In the genomic region with DNA sequence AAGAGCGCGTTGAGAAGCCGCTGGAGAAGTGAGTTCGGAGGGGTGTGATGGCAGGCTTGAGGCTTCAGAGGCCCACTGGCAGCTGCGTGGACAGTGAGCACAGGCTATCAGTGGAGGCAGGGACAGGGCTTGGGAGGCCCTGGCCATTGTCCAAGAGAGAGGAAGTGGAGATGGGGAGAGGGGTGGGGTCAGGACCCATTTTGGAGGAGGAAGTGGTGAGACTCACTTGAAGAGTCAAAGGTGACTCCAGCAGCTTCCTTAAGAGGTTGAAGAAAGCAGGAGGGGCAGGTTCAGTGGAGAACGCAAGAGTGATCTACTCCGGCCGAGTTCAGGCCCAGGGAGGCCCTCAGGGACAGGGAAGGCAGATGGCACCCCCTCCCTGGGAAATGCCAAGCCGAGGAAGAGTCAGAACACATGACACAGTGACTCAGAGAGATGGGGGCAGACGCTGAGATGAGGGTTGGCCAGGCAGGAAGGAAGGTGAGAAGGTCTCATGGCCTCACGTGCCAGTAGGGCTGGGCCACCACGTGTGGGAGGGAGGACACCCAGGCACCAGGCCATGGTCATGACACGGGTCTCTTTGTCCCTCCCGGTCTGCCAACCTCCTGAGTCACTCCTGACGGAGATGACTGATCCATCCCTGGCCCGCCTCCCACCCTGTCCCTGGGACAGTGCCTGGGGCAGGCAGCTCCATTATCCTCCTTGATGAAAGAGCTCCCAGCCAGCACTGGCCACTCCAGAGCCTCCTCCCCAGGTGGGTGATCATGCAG, we compare ENCODE assay signal across 1 cellular context.
TF ChIP-seq lines count a peak whose summit lies in the region.

No MANE protein-coding gene starts in this region.

TF ChIP-seq in HepG2, 621 proteins besides CTCF, POLR2A, EP300 and RAD21 (continues in another document):
- TF ChIP-seq GATAD1 (CRISPR knock-in tag; IDR thresholded peaks at IDR 0.05) (peak; percentile 27; the same call in 1 of the 2 replicates), SOX5 (CRISPR knock-in tag; IDR thresholded peaks at IDR 0.05; ENCODE audit: borderline replicate concordance) (peak; percentile 60; the same call in 1 of the 2 replicates), FOXA3 (CRISPR knock-in tag; IDR thresholded peaks at IDR 0.05) (peak; percentile 39; the same call in 1 of the 2 replicates), DMAP1 (CRISPR knock-in tag; IDR thresholded peaks at IDR 0.05) (peak; percentile 24; the same call in 1 of the 2 replicates), BHLHE40 (IDR thresholded peaks at IDR 0.05; ENCODE audit: low read length) (peak; percentile 98), MLLT10 (CRISPR knock-in tag; IDR thresholded peaks at IDR 0.05) (no peak), ZNF329 (CRISPR knock-in tag; IDR thresholded peaks at IDR 0.05; ENCODE audit: low read depth) (no peak), HMG20A (CRISPR knock-in tag; IDR thresholded peaks at IDR 0.05; ENCODE audit: borderline replicate concordance) (peak; percentile 49; the same call in 1 of the 2 replicates), ETV5 (CRISPR knock-in tag; IDR thresholded peaks at IDR 0.05; ENCODE audit: borderline replicate concordance) (peak; percentile 65; the same call in 1 of the 2 replicates), ZFY (CRISPR knock-in tag; IDR thresholded peaks at IDR 0.05) (peak; percentile 28; the same call in 1 of the 2 replicates), GABPB1 (CRISPR knock-in tag; IDR thresholded peaks at IDR 0.05) (peak; percentile 40; the same call in 1 of the 2 replicates), SRF (IDR thresholded peaks at IDR 0.05; ENCODE audit: low read depth, low read length) (no peak), NR2F1 (CRISPR knock-in tag; IDR thresholded peaks at IDR 0.05) (peak; percentile 41 to 71; a peak in 2 of 4 replicates), MYC (CRISPR knock-in tag; IDR thresholded peaks at IDR 0.05; ENCODE audit: borderline replicate concordance) (peak; percentile 63; the same call in 1 of the 2 replicates), ZNF33B (CRISPR knock-in tag; IDR thresholded peaks at IDR 0.05) (no peak), DNMT3B (CRISPR knock-in tag; conservative IDR thresholded peaks at IDR 0.05) (no peak), MED1 (CRISPR knock-in tag; IDR thresholded peaks at IDR 0.05) (peak; percentile 38; the same call in 1 of the 2 replicates), ZNF598 (CRISPR knock-in tag; IDR thresholded peaks at IDR 0.05; ENCODE audit: borderline replicate concordance) (no peak), ZNF143 (CRISPR knock-in tag; IDR thresholded peaks at IDR 0.05) (no peak), TBX3 (IDR thresholded peaks at IDR 0.05; ENCODE audit: borderline replicate concordance) (peak; percentile 67; the same call in 1 of the 2 replicates), BCL6 (CRISPR knock-in tag; IDR thresholded peaks at IDR 0.05) (0 out of 2 replicates have a peak, but pooled peaks have one; percentile 12), PHF5A (CRISPR knock-in tag; IDR thresholded peaks at IDR 0.05; ENCODE audit: low read depth, unreplicated experiment) (no peak), RNF2 (conservative IDR thresholded peaks at IDR 0.05; ENCODE audit: low read depth) (0 out of 2 replicates have a peak, but pooled peaks have one; percentile 57), ZNF737 (CRISPR knock-in tag; IDR thresholded peaks at IDR 0.05; ENCODE audit: borderline replicate concordance) (no peak), RARA (CRISPR knock-in tag; IDR thresholded peaks at IDR 0.05) (peak; percentile 79), ZMYM4 (CRISPR knock-in tag; IDR thresholded peaks at IDR 0.05) (no peak), SP5 (CRISPR knock-in tag; IDR thresholded peaks at IDR 0.05; ENCODE audit: borderline replicate concordance, low read depth) (peak; percentile 75; the same call in 1 of the 2 replicates)
- TF ChIP-seq, protein P1, sequence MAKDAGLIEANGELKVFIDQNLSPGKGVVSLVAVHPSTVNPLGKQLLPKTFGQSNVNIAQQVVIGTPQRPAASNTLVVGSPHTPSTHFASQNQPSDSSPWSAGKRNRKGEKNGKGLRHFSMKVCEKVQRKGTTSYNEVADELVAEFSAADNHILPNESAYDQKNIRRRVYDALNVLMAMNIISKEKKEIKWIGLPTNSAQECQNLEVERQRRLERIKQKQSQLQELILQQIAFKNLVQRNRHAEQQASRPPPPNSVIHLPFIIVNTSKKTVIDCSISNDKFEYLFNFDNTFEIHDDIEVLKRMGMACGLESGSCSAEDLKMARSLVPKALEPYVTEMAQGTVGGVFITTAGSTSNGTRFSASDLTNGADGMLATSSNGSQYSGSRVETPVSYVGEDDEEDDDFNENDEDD (CRISPR knock-in tag; IDR thresholded peaks at IDR 0.05; ENCODE audit: borderline replicate concordance) = peak; percentile 54; the same call in 1 of the 2 replicates
- TF ChIP-seq, protein P2, sequence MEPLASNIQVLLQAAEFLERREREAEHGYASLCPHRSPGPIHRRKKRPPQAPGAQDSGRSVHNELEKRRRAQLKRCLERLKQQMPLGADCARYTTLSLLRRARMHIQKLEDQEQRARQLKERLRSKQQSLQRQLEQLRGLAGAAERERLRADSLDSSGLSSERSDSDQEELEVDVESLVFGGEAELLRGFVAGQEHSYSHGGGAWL (CRISPR knock-in tag; IDR thresholded peaks at IDR 0.05) = peak; percentile 37; the same call in 1 of the 2 replicates
- TF ChIP-seq, protein P3, sequence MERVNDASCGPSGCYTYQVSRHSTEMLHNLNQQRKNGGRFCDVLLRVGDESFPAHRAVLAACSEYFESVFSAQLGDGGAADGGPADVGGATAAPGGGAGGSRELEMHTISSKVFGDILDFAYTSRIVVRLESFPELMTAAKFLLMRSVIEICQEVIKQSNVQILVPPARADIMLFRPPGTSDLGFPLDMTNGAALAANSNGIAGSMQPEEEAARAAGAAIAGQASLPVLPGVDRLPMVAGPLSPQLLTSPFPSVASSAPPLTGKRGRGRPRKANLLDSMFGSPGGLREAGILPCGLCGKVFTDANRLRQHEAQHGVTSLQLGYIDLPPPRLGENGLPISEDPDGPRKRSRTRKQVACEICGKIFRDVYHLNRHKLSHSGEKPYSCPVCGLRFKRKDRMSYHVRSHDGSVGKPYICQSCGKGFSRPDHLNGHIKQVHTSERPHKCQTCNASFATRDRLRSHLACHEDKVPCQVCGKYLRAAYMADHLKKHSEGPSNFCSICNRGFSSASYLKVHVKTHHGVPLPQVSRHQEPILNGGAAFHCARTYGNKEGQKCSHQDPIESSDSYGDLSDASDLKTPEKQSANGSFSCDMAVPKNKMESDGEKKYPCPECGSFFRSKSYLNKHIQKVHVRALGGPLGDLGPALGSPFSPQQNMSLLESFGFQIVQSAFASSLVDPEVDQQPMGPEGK (CRISPR knock-in tag; IDR thresholded peaks at IDR 0.05) = peak; percentile 73; the same call in 1 of the 2 replicates
- TF ChIP-seq, protein P4, sequence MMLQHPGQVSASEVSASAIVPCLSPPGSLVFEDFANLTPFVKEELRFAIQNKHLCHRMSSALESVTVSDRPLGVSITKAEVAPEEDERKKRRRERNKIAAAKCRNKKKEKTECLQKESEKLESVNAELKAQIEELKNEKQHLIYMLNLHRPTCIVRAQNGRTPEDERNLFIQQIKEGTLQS (CRISPR knock-in tag; IDR thresholded peaks at IDR 0.05) = 0 out of 2 replicates have a peak, but pooled peaks have one; percentile 47
- TF ChIP-seq, protein P5, sequence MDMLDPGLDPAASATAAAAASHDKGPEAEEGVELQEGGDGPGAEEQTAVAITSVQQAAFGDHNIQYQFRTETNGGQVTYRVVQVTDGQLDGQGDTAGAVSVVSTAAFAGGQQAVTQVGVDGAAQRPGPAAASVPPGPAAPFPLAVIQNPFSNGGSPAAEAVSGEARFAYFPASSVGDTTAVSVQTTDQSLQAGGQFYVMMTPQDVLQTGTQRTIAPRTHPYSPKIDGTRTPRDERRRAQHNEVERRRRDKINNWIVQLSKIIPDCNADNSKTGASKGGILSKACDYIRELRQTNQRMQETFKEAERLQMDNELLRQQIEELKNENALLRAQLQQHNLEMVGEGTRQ (IDR thresholded peaks at IDR 0.05; ENCODE audit: low read depth, low read length) = peak; percentile 63; the same call in 1 of the 2 replicates
- TF ChIP-seq, protein P5 (CRISPR knock-in tag; IDR thresholded peaks at IDR 0.05; ENCODE audit: borderline replicate concordance) = no peak
- TF ChIP-seq, protein P6, sequence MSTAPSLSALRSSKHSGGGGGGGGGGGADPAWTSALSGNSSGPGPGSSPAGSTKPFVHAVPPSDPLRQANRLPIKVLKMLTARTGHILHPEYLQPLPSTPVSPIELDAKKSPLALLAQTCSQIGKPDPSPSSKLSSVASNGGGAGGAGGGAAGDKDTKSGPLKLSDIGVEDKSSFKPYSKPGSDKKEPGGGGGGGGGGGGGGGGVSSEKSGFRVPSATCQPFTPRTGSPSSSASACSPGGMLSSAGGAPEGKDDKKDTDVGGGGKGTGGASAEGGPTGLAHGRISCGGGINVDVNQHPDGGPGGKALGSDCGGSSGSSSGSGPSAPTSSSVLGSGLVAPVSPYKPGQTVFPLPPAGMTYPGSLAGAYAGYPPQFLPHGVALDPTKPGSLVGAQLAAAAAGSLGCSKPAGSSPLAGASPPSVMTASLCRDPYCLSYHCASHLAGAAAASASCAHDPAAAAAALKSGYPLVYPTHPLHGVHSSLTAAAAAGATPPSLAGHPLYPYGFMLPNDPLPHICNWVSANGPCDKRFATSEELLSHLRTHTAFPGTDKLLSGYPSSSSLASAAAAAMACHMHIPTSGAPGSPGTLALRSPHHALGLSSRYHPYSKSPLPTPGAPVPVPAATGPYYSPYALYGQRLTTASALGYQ (CRISPR knock-in tag; IDR thresholded peaks at IDR 0.05) = no peak
- TF ChIP-seq, protein P7, sequence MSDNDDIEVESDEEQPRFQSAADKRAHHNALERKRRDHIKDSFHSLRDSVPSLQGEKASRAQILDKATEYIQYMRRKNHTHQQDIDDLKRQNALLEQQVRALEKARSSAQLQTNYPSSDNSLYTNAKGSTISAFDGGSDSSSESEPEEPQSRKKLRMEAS (IDR thresholded peaks at IDR 0.05) = peak; percentile 83
- TF ChIP-seq, protein P8, sequence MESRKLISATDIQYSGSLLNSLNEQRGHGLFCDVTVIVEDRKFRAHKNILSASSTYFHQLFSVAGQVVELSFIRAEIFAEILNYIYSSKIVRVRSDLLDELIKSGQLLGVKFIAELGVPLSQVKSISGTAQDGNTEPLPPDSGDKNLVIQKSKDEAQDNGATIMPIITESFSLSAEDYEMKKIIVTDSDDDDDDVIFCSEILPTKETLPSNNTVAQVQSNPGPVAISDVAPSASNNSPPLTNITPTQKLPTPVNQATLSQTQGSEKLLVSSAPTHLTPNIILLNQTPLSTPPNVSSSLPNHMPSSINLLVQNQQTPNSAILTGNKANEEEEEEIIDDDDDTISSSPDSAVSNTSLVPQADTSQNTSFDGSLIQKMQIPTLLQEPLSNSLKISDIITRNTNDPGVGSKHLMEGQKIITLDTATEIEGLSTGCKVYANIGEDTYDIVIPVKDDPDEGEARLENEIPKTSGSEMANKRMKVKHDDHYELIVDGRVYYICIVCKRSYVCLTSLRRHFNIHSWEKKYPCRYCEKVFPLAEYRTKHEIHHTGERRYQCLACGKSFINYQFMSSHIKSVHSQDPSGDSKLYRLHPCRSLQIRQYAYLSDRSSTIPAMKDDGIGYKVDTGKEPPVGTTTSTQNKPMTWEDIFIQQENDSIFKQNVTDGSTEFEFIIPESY (CRISPR knock-in tag; IDR thresholded peaks at IDR 0.05) = 0 out of 2 replicates have a peak, but pooled peaks have one; percentile 29
- TF ChIP-seq, protein P9, sequence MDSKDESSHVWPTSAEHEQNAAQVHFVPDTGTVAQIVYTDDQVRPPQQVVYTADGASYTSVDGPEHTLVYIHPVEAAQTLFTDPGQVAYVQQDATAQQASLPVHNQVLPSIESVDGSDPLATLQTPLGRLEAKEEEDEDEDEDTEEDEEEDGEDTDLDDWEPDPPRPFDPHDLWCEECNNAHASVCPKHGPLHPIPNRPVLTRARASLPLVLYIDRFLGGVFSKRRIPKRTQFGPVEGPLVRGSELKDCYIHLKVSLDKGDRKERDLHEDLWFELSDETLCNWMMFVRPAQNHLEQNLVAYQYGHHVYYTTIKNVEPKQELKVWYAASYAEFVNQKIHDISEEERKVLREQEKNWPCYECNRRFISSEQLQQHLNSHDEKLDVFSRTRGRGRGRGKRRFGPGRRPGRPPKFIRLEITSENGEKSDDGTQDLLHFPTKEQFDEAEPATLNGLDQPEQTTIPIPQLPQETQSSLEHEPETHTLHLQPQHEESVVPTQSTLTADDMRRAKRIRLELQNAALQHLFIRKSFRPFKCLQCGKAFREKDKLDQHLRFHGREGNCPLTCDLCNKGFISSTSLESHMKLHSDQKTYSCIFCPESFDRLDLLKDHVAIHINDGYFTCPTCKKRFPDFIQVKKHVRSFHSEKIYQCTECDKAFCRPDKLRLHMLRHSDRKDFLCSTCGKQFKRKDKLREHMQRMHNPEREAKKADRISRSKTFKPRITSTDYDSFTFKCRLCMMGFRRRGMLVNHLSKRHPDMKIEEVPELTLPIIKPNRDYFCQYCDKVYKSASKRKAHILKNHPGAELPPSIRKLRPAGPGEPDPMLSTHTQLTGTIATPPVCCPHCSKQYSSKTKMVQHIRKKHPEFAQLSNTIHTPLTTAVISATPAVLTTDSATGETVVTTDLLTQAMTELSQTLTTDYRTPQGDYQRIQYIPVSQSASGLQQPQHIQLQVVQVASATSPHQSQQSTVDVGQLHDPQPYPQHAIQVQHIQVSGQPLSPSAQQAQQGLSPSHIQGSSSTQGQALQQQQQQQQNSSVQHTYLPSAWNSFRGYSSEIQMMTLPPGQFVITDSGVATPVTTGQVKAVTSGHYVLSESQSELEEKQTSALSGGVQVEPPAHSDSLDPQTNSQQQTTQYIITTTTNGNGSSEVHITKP (CRISPR knock-in tag; IDR thresholded peaks at IDR 0.05; ENCODE audit: low read depth) = peak; percentile 55; the same call in 1 of the 2 replicates
- TF ChIP-seq, protein P10, sequence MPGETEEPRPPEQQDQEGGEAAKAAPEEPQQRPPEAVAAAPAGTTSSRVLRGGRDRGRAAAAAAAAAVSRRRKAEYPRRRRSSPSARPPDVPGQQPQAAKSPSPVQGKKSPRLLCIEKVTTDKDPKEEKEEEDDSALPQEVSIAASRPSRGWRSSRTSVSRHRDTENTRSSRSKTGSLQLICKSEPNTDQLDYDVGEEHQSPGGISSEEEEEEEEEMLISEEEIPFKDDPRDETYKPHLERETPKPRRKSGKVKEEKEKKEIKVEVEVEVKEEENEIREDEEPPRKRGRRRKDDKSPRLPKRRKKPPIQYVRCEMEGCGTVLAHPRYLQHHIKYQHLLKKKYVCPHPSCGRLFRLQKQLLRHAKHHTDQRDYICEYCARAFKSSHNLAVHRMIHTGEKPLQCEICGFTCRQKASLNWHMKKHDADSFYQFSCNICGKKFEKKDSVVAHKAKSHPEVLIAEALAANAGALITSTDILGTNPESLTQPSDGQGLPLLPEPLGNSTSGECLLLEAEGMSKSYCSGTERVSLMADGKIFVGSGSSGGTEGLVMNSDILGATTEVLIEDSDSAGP (CRISPR knock-in tag; IDR thresholded peaks at IDR 0.05; ENCODE audit: borderline replicate concordance) = 0 out of 2 replicates have a peak, but pooled peaks have one; percentile 17
